10 cellular contexts compared by ENCODE assay signal in genomic region chr19:47601180-47601904, GRCh38. TPM values are rescaled to one million over a fixed set of nuclear protein-coding genes. Genes with fewer than 3 reads are reported as not detected.
DNase-seq lines count a peak whose midpoint lies in the region; ATAC-seq and TF ChIP-seq lines count a peak whose summit lies in the region.
"Had no signal": no experiment of that assay in that cellular context is flagged by ENCODE, and none has a peak within 500 bp of the region (broad histone marks: within the 10 kb centered on the region; RNA-seq: fewer than 3 reads in every experiment).

No MANE protein-coding gene starts in this region.

- peak overlapping the region; percentile 65 for H3K4me3 ChIP-seq in MG63
- H3K4me3 ChIP-seq in ectodermal cell (ENCODE audit: insufficient read depth, low read depth, low read length), result peak overlapping the region; percentile 60

- peak overlapping the region; percentile 79 to 91 for H3K27ac Mint-ChIP-seq in natural killer cell treated with Interleukin-12 subunit alpha and Interleukin-12 subunit beta and Interleukin-15 and Interleukin-18, amount 100 ng/mL, for 72 hours

- peaks cover 25 to 33% of the 10 kb centered on the region in 2 donors for H3K4me1 Mint-ChIP-seq in natural killer cell treated with Interleukin-12 subunit alpha and Interleukin-12 subunit beta and Interleukin-15 and Interleukin-18, amount 100 ng/mL, for 72 hours (ENCODE audit: low read depth in 2 of 2)

- ATAC-seq in natural killer cell treated with Interleukin-12 subunit alpha and Interleukin-12 subunit beta and Interleukin-15 and Interleukin-18, amount 100 ng/mL, for 72 hours, result no peak
- ATAC-seq in GM18502 (IDR thresholded peaks at IDR 0.05; ENCODE audit: poor library complexity, unreplicated experiment), result no peak
- ATAC-seq in HG02798 (IDR thresholded peaks at IDR 0.05; ENCODE audit: poor library complexity, unreplicated experiment), result no peak

- H3K36me3 Mint-ChIP-seq in natural killer cell treated with Interleukin-12 subunit alpha and Interleukin-12 subunit beta and Interleukin-15 and Interleukin-18, amount 100 ng/mL, for 72 hours, result no peaks in the 10 kb centered on the region

- H3K27ac ChIP-seq in C4-2B (peak overlapping the region; percentile 68), ectodermal cell (ENCODE audit: insufficient read depth, low read depth, low read length, poor library complexity, severe bottlenecking) (no peak overlapping the region)

- H3K4me3 Mint-ChIP-seq in natural killer cell treated with Interleukin-12 subunit alpha and Interleukin-12 subunit beta and Interleukin-15 and Interleukin-18, amount 100 ng/mL, for 72 hours, result peak overlapping the region; percentile 99

- H3K4me1 ChIP-seq in ectodermal cell (ENCODE audit: control insufficient read depth, insufficient read depth, low read length), result peaks cover 9% of the 10 kb centered on the region

- H3K27me3 ChIP-seq in MG63, result no peaks in the 10 kb centered on the region
- no peaks in the 10 kb centered on the region for H3K27me3 ChIP-seq in ectodermal cell (ENCODE audit: control insufficient read depth, insufficient read depth, low read length, poor library complexity, severe bottlenecking)

- no peaks in the 10 kb centered on the region for H3K9me3 Mint-ChIP-seq in natural killer cell treated with Interleukin-12 subunit alpha and Interleukin-12 subunit beta and Interleukin-15 and Interleukin-18, amount 100 ng/mL, for 72 hours

- H3K27me3 Mint-ChIP-seq in natural killer cell treated with Interleukin-12 subunit alpha and Interleukin-12 subunit beta and Interleukin-15 and Interleukin-18, amount 100 ng/mL, for 72 hours, result no peaks in the 10 kb centered on the region

- H3K36me3 ChIP-seq in MG63, result no peaks in the 10 kb centered on the region
- H3K36me3 ChIP-seq in ectodermal cell (ENCODE audit: control insufficient read depth, insufficient read depth, low read length), result no peaks in the 10 kb centered on the region

- TF ChIP-seq CTCF in C4-2B (conservative IDR thresholded peaks at IDR 0.05), result no peak

- 88 to 91% methylated on average over 17 of the region's 17 CpGs for WGBS in ectodermal cell, 2 experiments

- H3K9me3 ChIP-seq in MG63, result no peaks in the 10 kb centered on the region
- H3K9me3 ChIP-seq in ectodermal cell (ENCODE audit: control insufficient read depth, low read length), result no peaks in the 10 kb centered on the region

- no peak for DNase-seq in MG63
- no peak for DNase-seq in natural killer cell treated with Interleukin-12 subunit alpha and Interleukin-12 subunit beta and Interleukin-15 and Interleukin-18, amount 100 ng/mL, for 72 hours (ENCODE audit: low spot score)
- DNase-seq in EL, result no peak
- no peak for DNase-seq in NCI-H2196 treated with DMSO at 0.1 percent for 48 hours (lab: John Stamatoyannopoulos, UW; ENCODE audit: unreplicated experiment)
- DNase-seq: effector CD4-positive, alpha-beta T cell; NCI-H2081 treated with DMSO at 0.1 percent for 48 hours had no signal

RNA-seq across cellular contexts. Expression of gene BICRA, which starts 7.6 kb away (rescaled TPM):
- 0.10 and 0.52 TPM in 2 replicates for total RNA-seq in MG63 (2014; rRNA removed; shearing (Covaris generic); ENCODE audit: low replicate concordance)
- polyA plus RNA-seq in ectodermal cell (2013, experiment 1 of 4), result 25.3 TPM
- 27.8 TPM for polyA plus RNA-seq in ectodermal cell (2013, experiment 2 of 4)
- 21.2 TPM for polyA plus RNA-seq in ectodermal cell (2013, experiment 3 of 4)
- polyA plus RNA-seq in ectodermal cell (2013, experiment 4 of 4), result 22.4 TPM
- 10 to 100 TPM; 14.4 to 17.5 TPM for total RNA-seq in natural killer cell treated with Interleukin-12 subunit alpha and Interleukin-12 subunit beta and Interleukin-15 and Interleukin-18, amount 100 ng/mL, for 72 hours

RNA-seq across cellular contexts. Expression of gene ZNF541, which starts 28.4 kb away (rescaled TPM):
- 0.36 and 0.69 TPM in 2 replicates for total RNA-seq in MG63 (2014; rRNA removed; shearing (Covaris generic); ENCODE audit: low replicate concordance)
- polyA plus RNA-seq in ectodermal cell (2013, experiment 1 of 4), result not detected
- polyA plus RNA-seq in ectodermal cell (2013, experiment 2 of 4), result not detected
- polyA plus RNA-seq in ectodermal cell (2013, experiment 3 of 4), result not detected
- 0.04 TPM for polyA plus RNA-seq in ectodermal cell (2013, experiment 4 of 4)
- under 1 TPM in 1 of 2 donors, not detected in 1; 0.10 TPM for total RNA-seq in natural killer cell treated with Interleukin-12 subunit alpha and Interleukin-12 subunit beta and Interleukin-15 and Interleukin-18, amount 100 ng/mL, for 72 hours

Comparison
In these comparisons a context has a peak if more than half of its experiments do, and no peak if none do; other contexts are left out.
1. RNA of gene BICRA, which starts 7.6 kb away (total RNA-seq): 14.4 to 17.5 TPM in natural killer cell treated with Interleukin-12 subunit alpha and Interleukin-12 subunit beta and Interleukin-15 and Interleukin-18, amount 100 ng/mL, for 72 hours; 0.10 to 0.52 TPM in MG63; every median in the first group is over 10 times any median in the second.